In the genomic region with DNA sequence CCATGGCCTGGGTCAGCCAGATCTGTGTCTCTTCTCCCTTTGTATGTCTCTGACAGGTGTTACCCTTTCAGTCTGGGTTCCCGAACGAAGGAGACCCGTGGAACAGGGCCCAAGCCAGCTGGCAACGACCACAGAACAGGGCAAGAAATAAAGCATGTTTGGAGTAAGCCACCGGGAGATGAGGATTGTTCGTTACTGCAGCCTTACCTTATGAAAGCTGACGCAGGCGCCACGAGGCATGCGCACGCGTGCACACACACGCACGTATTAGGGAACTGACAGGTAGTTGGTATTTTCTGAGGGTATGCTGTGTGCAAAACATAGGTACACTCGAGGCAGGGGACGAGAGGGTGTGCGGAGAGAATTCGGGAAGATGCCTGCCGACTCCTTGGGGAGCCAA, we compare ENCODE assay signal across 1 cellular context.
TF ChIP-seq lines count a peak whose summit lies in the region.

No MANE protein-coding gene starts in this region.

TF ChIP-seq in IMR-90, 13 proteins besides CTCF, POLR2A, EP300 and RAD21:
- TF ChIP-seq FOS (IDR thresholded peaks at IDR 0.05; ENCODE audit: low read depth, low read length) (no peak), CEBPB (IDR thresholded peaks at IDR 0.05; ENCODE audit: low read depth, low read length) (no peak), RFX5 (IDR thresholded peaks at IDR 0.05; ENCODE audit: low read depth, low read length) (no peak), SMC3 (IDR thresholded peaks at IDR 0.05; ENCODE audit: low read depth, low read length) (no peak), RCOR1 (IDR thresholded peaks at IDR 0.05; ENCODE audit: insufficient replicate concordance, low read length) (no peak), CHD1 (IDR thresholded peaks at IDR 0.05; ENCODE audit: low read depth, low read length) (no peak), MXI1 (IDR thresholded peaks at IDR 0.05; ENCODE audit: borderline replicate concordance, low read depth, low read length) (no peak), NFE2L2 (IDR thresholded peaks at IDR 0.05; ENCODE audit: low read depth, low read length) (no peak), MAZ (IDR thresholded peaks at IDR 0.05; ENCODE audit: borderline replicate concordance, low read depth, low read length) (no peak), MAFK (IDR thresholded peaks at IDR 0.05; ENCODE audit: low read depth, low read length) (no peak)
- TF ChIP-seq, protein P1, sequence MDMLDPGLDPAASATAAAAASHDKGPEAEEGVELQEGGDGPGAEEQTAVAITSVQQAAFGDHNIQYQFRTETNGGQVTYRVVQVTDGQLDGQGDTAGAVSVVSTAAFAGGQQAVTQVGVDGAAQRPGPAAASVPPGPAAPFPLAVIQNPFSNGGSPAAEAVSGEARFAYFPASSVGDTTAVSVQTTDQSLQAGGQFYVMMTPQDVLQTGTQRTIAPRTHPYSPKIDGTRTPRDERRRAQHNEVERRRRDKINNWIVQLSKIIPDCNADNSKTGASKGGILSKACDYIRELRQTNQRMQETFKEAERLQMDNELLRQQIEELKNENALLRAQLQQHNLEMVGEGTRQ (IDR thresholded peaks at IDR 0.05; ENCODE audit: low read depth, low read length): no peak
